In genomic region chr4:112938461-112939058, GRCh38 we compare ENCODE assay signal across 8 cellular contexts.
DNase-seq lines count a peak whose midpoint lies in the region; ATAC-seq, FAIRE-seq and TF ChIP-seq lines count a peak whose summit lies in the region.

No MANE protein-coding gene starts in this region.

- no peak for TF ChIP-seq EP300 in GM12878 (IDR thresholded peaks at IDR 0.05; ENCODE audit: borderline replicate concordance in 1 of 2, control insufficient read depth in 1 of 2, low read depth in 2 of 2, low read length in 2 of 2)

- no peak overlapping the region for H2AFZ ChIP-seq in GM12878 (ENCODE audit: control insufficient read depth, low read depth, low read length)

- POLR2A ChIA-PET in GM12878 (lab: Charles Lee) = no interaction called here

- CTCF ChIA-PET in GM12878 (lab: Yijun Ruan, JAX) = interaction anchor here (0.5 to 13.0 kb wide), 55 partner anchors 11 to 840 kb away, joined by 3 to 320 read pairs (median 4); partner anchors contain the start of genes LARP7 and ZGRF1

- RAD21 ChIA-PET in GM12878 (lab: Charles Lee; ENCODE audit: unreplicated experiment) = interaction anchor here (0.7 to 3.9 kb wide), 27 partner anchors 9 to 306 kb away, joined by 3 to 60 read pairs (median 4); no protein-coding TSS in a partner anchor

- WGBS in GM12878 (ENCODE audit: insufficient coverage, insufficient replicate concordance, low lambda C conversion rate, missing lambda C conversion rate) = 4% methylated on average over 1 of the region's 1 CpG

- no peak overlapping the region for H3K27ac ChIP-seq in GM12878 (ENCODE audit: control insufficient read depth, insufficient read depth)

- no peak overlapping the region for H3K9ac ChIP-seq in GM12878 (ENCODE audit: control insufficient read depth, insufficient read depth, low read length)

- no peaks in the 10 kb centered on the region for H3K9me3 Mint-ChIP-seq in T-helper 2 cell treated with Interferon-gamma antibody and Interleukin-4, amounts not matched to agents 5 μg/mL and 100 μg/mL, for 36 hours

- H3K36me3 ChIP-seq in GM12878 (ENCODE audit: control insufficient read depth in 2 of 2, insufficient read depth in 2 of 2, low read length in 1 of 2) = no peaks in the 10 kb centered on the region

- intact Hi-C loops in GM12878 (cut with micrococcal nuclease; ENCODE audit: unreplicated experiment) = loop anchor here (1.0 to 10.0 kb wide), 4 partner anchors 84 to 604 kb away; no protein-coding TSS in a partner anchor

- peak; percentile 63 to 71 (median 67) for TF ChIP-seq CTCF in GM12878 (IDR thresholded peaks at IDR 0.05 in 2 of 3, conservative IDR thresholded peaks at IDR 0.05 in 1 of 3; ENCODE audit: control insufficient read depth in 2 of 3, extremely low read depth in 1 of 3, insufficient read depth in 1 of 3, low read depth in 3 of 3, low read length in 3 of 3)

- SMC1A ChIA-PET in GM12878 (lab: Charles Lee; ENCODE audit: uncharacterized antibody, unreplicated experiment) = interaction anchor here (0.8 to 7.5 kb wide), 41 partner anchors 8 to 361 kb away, joined by 3 to 98 read pairs (median 5); no protein-coding TSS in a partner anchor

- no peaks in the 10 kb centered on the region for H3K4me1 ChIP-seq in GM12878 (ENCODE audit: control insufficient read depth, insufficient read depth, low read length)

- no peaks in the 10 kb centered on the region for H3K36me3 Mint-ChIP-seq in T-helper 2 cell treated with Interferon-gamma antibody and Interleukin-4, amounts not matched to agents 5 μg/mL and 100 μg/mL, for 36 hours (ENCODE audit: low read depth)

- no peak overlapping the region for H3K4me3 Mint-ChIP-seq in T-helper 2 cell treated with Interferon-gamma antibody and Interleukin-4, amounts not matched to agents 5 μg/mL and 100 μg/mL, for 36 hours

- H3K4me2 ChIP-seq in GM12878 (ENCODE audit: control insufficient read depth, insufficient read depth) = no peak overlapping the region

- DNase-seq in Ammon's horn (ENCODE audit: low spot score) (peak; percentile 58), GM18507 (ENCODE audit: extremely low spot score, insufficient read length, low read depth) (peak; percentile 5), NCI-H1105 (lab: John Stamatoyannopoulos, UW) (peak; percentile 6), GM12878 (ENCODE audit: low read depth, low spot score) (no peak), left kidney (ENCODE audit: low read depth, low spot score) (peak; percentile 75), GM19240 (ENCODE audit: insufficient read length, low spot score) (no peak), mesenteric fat pad (ENCODE audit: low spot score) (no peak)
- DNase-seq in T-helper 2 cell treated with Interferon-gamma antibody and Interleukin-4, amounts not matched to agents 5 μg/mL and 100 μg/mL, for 36 hours (ENCODE audit: low spot score) = no peak

- H3K4me1 Mint-ChIP-seq in T-helper 2 cell treated with Interferon-gamma antibody and Interleukin-4, amounts not matched to agents 5 μg/mL and 100 μg/mL, for 36 hours (ENCODE audit: low read depth) = no peaks in the 10 kb centered on the region

- no peaks in the 10 kb centered on the region for H3K9me3 ChIP-seq in GM12878 (replicated peaks; ENCODE audit: control insufficient read depth, insufficient read depth, low read length)

- no peak for TF ChIP-seq POLR2A in GM12878 (IDR thresholded peaks at IDR 0.05; ENCODE audit: low read depth, low read length)

- H3K79me2 ChIP-seq in GM12878 (ENCODE audit: control insufficient read depth, insufficient read depth, low read length) = no peaks in the 10 kb centered on the region

- H3K27me3 ChIP-seq in GM12878 (replicated peaks in 1 of 2; ENCODE audit: control insufficient read depth in 2 of 2, insufficient read depth in 2 of 2, low read length in 1 of 2) = no peaks in the 10 kb centered on the region

- no peak overlapping the region for H3K27ac Mint-ChIP-seq in T-helper 2 cell treated with Interferon-gamma antibody and Interleukin-4, amounts not matched to agents 5 μg/mL and 100 μg/mL, for 36 hours

- in situ Hi-C loops in GM12878 (cut with MboI) = loop anchor here (5.0 kb wide), 2 partner anchors 171 to 301 kb away; partner anchors contain the start of genes LARP7 and ZGRF1

- peak; percentile 78 for FAIRE-seq in GM18507 (lab: Jason Lieb, UNC)
- FAIRE-seq in GM12878 (lab: Jason Lieb, UNC) = peak; percentile 97

- no peak overlapping the region for H3K4me3 ChIP-seq in GM12878

- H3K27me3 Mint-ChIP-seq in T-helper 2 cell treated with Interferon-gamma antibody and Interleukin-4, amounts not matched to agents 5 μg/mL and 100 μg/mL, for 36 hours (ENCODE audit: low read depth) = no peaks in the 10 kb centered on the region

- ATAC-seq in GM12878 = peak; percentile 72

- H4K20me1 ChIP-seq in GM12878 (ENCODE audit: control insufficient read depth, insufficient read depth) = no peaks in the 10 kb centered on the region

- peak; percentile 92 for TF ChIP-seq RAD21 in GM12878 (IDR thresholded peaks at IDR 0.05; ENCODE audit: insufficient read depth, low read depth, low read length)

- no TSS peak for BruUV-seq in GM12878 (replicated peaks; lab: Mats Ljungman, UMichigan)

TF ChIP-seq in GM12878, 131 proteins besides CTCF, POLR2A, EP300 and RAD21:
- TF ChIP-seq SKIL (IDR thresholded peaks at IDR 0.05; ENCODE audit: low read depth, poor library complexity, severe bottlenecking) (peak; percentile 33), PML (IDR thresholded peaks at IDR 0.05; ENCODE audit: low read length) (no peak), SMC3 (IDR thresholded peaks at IDR 0.05; ENCODE audit: borderline replicate concordance, low read length) (peak; percentile 74; the same call in 1 of the 2 replicates), ZNF592 (IDR thresholded peaks at IDR 0.05) (0 out of 2 replicates have a peak, but pooled peaks have one; percentile 44), CBFB (IDR thresholded peaks at IDR 0.05; ENCODE audit: low read depth) (no peak)

Comparison
In these comparisons a context has a peak if more than half of its experiments do, and no peak if none do; other contexts are left out.
1. DNase-seq: peak in Ammon's horn (single experiment), GM18507 (single experiment), NCI-H1105 (single experiment) and left kidney (single experiment); none in GM12878 (single experiment), GM19240 (single experiment), mesenteric fat pad (single experiment) and T-helper 2 cell treated with Interferon-gamma antibody and Interleukin-4, amounts not matched to agents 5 μg/mL and 100 μg/mL, for 36 hours (single experiment).